8 cellular contexts compared by ENCODE assay signal in genomic region chr10:112182808-112183328, GRCh38. TPM values are rescaled to one million over a fixed set of nuclear protein-coding genes. Genes with fewer than 3 reads are reported as not detected.
DNase-seq lines count a peak whose midpoint lies in the region; ATAC-seq, FAIRE-seq and TF ChIP-seq lines count a peak whose summit lies in the region.

No MANE protein-coding gene starts in this region.

- H3K27ac ChIP-seq in kidney (ENCODE audit: low read depth in 2 of 2, low read length in 2 of 2) (no peak overlapping the region), thoracic aorta (peak overlapping the region in 1 of 2 donors; percentile 82)

- H3K27ac Mint-ChIP-seq in activated CD4-positive, alpha-beta T cell treated with anti-CD3 and anti-CD28 coated beads, Interleukin-2, amount 10 ng/mL, durations not matched to agents 24 days and 14 days, result peak overlapping the region; percentile 88
- H3K27ac Mint-ChIP-seq in activated CD8-positive, alpha-beta T cell treated with anti-CD3 and anti-CD28 coated beads for 36 hours, result peak overlapping the region; percentile 92

- peak overlapping the region; percentile 63 to 83 for H3K9ac ChIP-seq in kidney (ENCODE audit: low read length in 2 of 2)

- no peaks in the 10 kb centered on the region for H3K9me3 ChIP-seq in kidney (ENCODE audit: control insufficient read depth in 1 of 2, low read length in 2 of 2)
- no peaks in the 10 kb centered on the region for H3K9me3 ChIP-seq in thoracic aorta

- POLR2A ChIA-PET in activated CD8-positive, alpha-beta T cell treated with anti-CD3 and anti-CD28 coated beads for 36 hours (lab: Charles Lee), result interaction anchor here (0.9 to 1.8 kb wide), 5 partner anchors 10 to 291 kb away, joined by 3 to 7 read pairs (median 3); no protein-coding TSS in a partner anchor

- H3K4me1 ChIP-seq in kidney (ENCODE audit: control insufficient read depth in 1 of 2, insufficient read depth in 1 of 2, low read depth in 1 of 2, low read length in 2 of 2) (peaks cover 9 to 12% of the 10 kb centered on the region in 2 donors), thoracic aorta (ENCODE audit: control insufficient read depth in 1 of 2, low read depth in 2 of 2) (peaks cover 14 to 26% of the 10 kb centered on the region in 2 donors)

- peaks cover 5% of the 10 kb centered on the region for H3K9me3 Mint-ChIP-seq in activated CD4-positive, alpha-beta T cell treated with anti-CD3 and anti-CD28 coated beads, Interleukin-2, amount 10 ng/mL, durations not matched to agents 24 days and 14 days
- H3K9me3 Mint-ChIP-seq in activated CD8-positive, alpha-beta T cell treated with anti-CD3 and anti-CD28 coated beads for 36 hours, result peaks cover 6% of the 10 kb centered on the region

- no peaks in the 10 kb centered on the region for H3K27me3 ChIP-seq in thoracic aorta (replicated peaks; ENCODE audit: insufficient read depth)

- H3K27me3 Mint-ChIP-seq in activated CD4-positive, alpha-beta T cell treated with anti-CD3 and anti-CD28 coated beads, Interleukin-2, amount 10 ng/mL, durations not matched to agents 24 days and 14 days, result peaks cover 9% of the 10 kb centered on the region
- H3K27me3 Mint-ChIP-seq in activated CD8-positive, alpha-beta T cell treated with anti-CD3 and anti-CD28 coated beads for 36 hours, result no peaks in the 10 kb centered on the region

- H3K4me1 Mint-ChIP-seq in activated CD4-positive, alpha-beta T cell treated with anti-CD3 and anti-CD28 coated beads, Interleukin-2, amount 10 ng/mL, durations not matched to agents 24 days and 14 days, result peaks cover 26% of the 10 kb centered on the region
- H3K4me1 Mint-ChIP-seq in activated CD8-positive, alpha-beta T cell treated with anti-CD3 and anti-CD28 coated beads for 36 hours (ENCODE audit: low read depth), result peaks cover 18% of the 10 kb centered on the region

- peak overlapping the region; percentile 88 for H3K4me3 Mint-ChIP-seq in activated CD4-positive, alpha-beta T cell treated with anti-CD3 and anti-CD28 coated beads, Interleukin-2, amount 10 ng/mL, durations not matched to agents 24 days and 14 days
- peak overlapping the region; percentile 96 for H3K4me3 Mint-ChIP-seq in activated CD8-positive, alpha-beta T cell treated with anti-CD3 and anti-CD28 coated beads for 36 hours

- FAIRE-seq in kidney (lab: Jason Lieb, UNC), result no peak

- intact Hi-C loops in activated CD4-positive, alpha-beta T cell treated with anti-CD3 and anti-CD28 coated beads, Interleukin-2, amount 10 ng/mL, durations not matched to agents 24 days and 14 days (cut with micrococcal nuclease), result loop anchor here (1.0 to 10.0 kb wide), 5 partner anchors 129 to 1672 kb away; partner anchors contain the start of genes DCLRE1A, NHLRC2 and ZDHHC6
- intact Hi-C loops in activated CD8-positive, alpha-beta T cell treated with anti-CD3 and anti-CD28 coated beads for 36 hours (cut with micrococcal nuclease), result loop anchor here (10.0 kb wide), 1 partner anchor 122 kb away; no protein-coding TSS in a partner anchor
- intact Hi-C loops in kidney (cut with DNase I), result no loop called here

- H3K4me3 ChIP-seq in kidney (ENCODE audit: low read length in 2 of 2) (peak overlapping the region; percentile 88 to 100), thoracic aorta (peak overlapping the region; percentile 92)

- H3K36me3 Mint-ChIP-seq in activated CD4-positive, alpha-beta T cell treated with anti-CD3 and anti-CD28 coated beads, Interleukin-2, amount 10 ng/mL, durations not matched to agents 24 days and 14 days (ENCODE audit: low read depth), result peaks cover 17% of the 10 kb centered on the region
- peaks cover 8% of the 10 kb centered on the region for H3K36me3 Mint-ChIP-seq in activated CD8-positive, alpha-beta T cell treated with anti-CD3 and anti-CD28 coated beads for 36 hours (ENCODE audit: low read depth)

- ATAC-seq in activated CD8-positive, alpha-beta T cell treated with anti-CD3 and anti-CD28 coated beads for 36 hours, result no peak
- ATAC-seq in thoracic aorta (ENCODE audit: insufficient number of reproducible peaks, low FRiP score, low read depth) (no peak), GM18502 (IDR thresholded peaks at IDR 0.05; ENCODE audit: poor library complexity, unreplicated experiment) (no peak), GM18909 (IDR thresholded peaks at IDR 0.05; ENCODE audit: poor library complexity, unreplicated experiment) (no peak)

- TF ChIP-seq CTCF in activated CD8-positive, alpha-beta T cell treated with anti-CD3 and anti-CD28 coated beads for 36 hours (IDR thresholded peaks at IDR 0.05), result no peak
- TF ChIP-seq CTCF in kidney (IDR thresholded peaks at IDR 0.05; ENCODE audit: borderline replicate concordance, extremely low read depth, insufficient read depth) (no peak), thoracic aorta (IDR thresholded peaks at IDR 0.05) (no peak)

- DNase-seq in activated CD4-positive, alpha-beta T cell treated with anti-CD3 and anti-CD28 coated beads, Interleukin-2, amount 10 ng/mL, durations not matched to agents 24 days and 14 days, result peak; percentile 61
- DNase-seq in activated CD4-positive, alpha-beta T cell treated with anti-CD3 and anti-CD28 coated beads for 4 hours, result no peak
- no peak for DNase-seq in activated CD8-positive, alpha-beta T cell treated with anti-CD3 and anti-CD28 coated beads for 36 hours
- DNase-seq in kidney (no peak), thoracic aorta (ENCODE audit: low spot score) (no peak)
- DNase-seq in activated CD4-positive, alpha-beta T cell treated with anti-CD3 and anti-CD28 coated beads for 1 hour, result no peak

- CTCF ChIA-PET in activated CD8-positive, alpha-beta T cell treated with anti-CD3 and anti-CD28 coated beads for 36 hours (lab: Charles Lee), result interaction anchor here (0.8 to 3.4 kb wide), 6 partner anchors 9 to 252 kb away, joined by 3 to 15 read pairs (median 4); no protein-coding TSS in a partner anchor

- H3K36me3 ChIP-seq in kidney (ENCODE audit: control insufficient read depth in 1 of 2, insufficient read depth in 2 of 2, low read length in 2 of 2) (no peaks in the 10 kb centered on the region), thoracic aorta (no peaks in the 10 kb centered on the region)

RNA-seq across cellular contexts. Expression of gene GPAM, which starts 0.7 kb away (rescaled TPM):
- total RNA-seq in activated CD4-positive, alpha-beta T cell treated with anti-CD3 and anti-CD28 coated beads, Interleukin-2, amount 10 ng/mL, durations not matched to agents 24 days and 14 days, result 8.6 and 9.8 TPM in 2 replicates
- total RNA-seq in activated CD8-positive, alpha-beta T cell treated with anti-CD3 and anti-CD28 coated beads for 36 hours, result 1 to 10 TPM; 7.4 to 8.6 TPM
- 9.9 TPM for total RNA-seq in kidney
- 4.0 TPM for polyA plus RNA-seq in kidney (ENCODE audit: insufficient read depth, low read depth, low replicate concordance)
- total RNA-seq in thoracic aorta, result 10 to 100 TPM in 1 of 2 donors, 1 to 10 TPM in 1; 8.5 to 11.2 TPM
